14 cellular contexts compared by ENCODE assay signal in genomic region chr21:46078984-46079356, GRCh38. TPM values are rescaled to one million over a fixed set of nuclear protein-coding genes. Genes with fewer than 3 reads are reported as not detected.
DNase-seq lines count a peak whose midpoint lies in the region; ATAC-seq and TF ChIP-seq lines count a peak whose summit lies in the region.
"Had no signal": no experiment of that assay in that cellular context is flagged by ENCODE, and none has a peak within 500 bp of the region (broad histone marks: within the 10 kb centered on the region; RNA-seq: fewer than 3 reads in every experiment).

No MANE protein-coding gene starts in this region.

- no peak for ATAC-seq in activated T-cell treated with anti-CD3 and anti-CD28 coated beads, Interleukin-2, amount 50 U/mL, for 72 hours (replicated peaks in 1 of 2)
- ATAC-seq in lower lobe of right lung (no peak), HG02870 (IDR thresholded peaks at IDR 0.05; ENCODE audit: unreplicated experiment) (no peak)
- ATAC-seq: stimulated activated naive CD8-positive, alpha-beta T cell treated with anti-CD3 and anti-CD28 coated beads, Interleukin-15, Interleukin-2, amounts not matched to agents 100 U/mL and 50 U/mL, for 24 hours had no signal

- H3K9me3 Mint-ChIP-seq in activated T-cell treated with anti-CD3 and anti-CD28 coated beads, Interleukin-2, amount 50 U/mL, for 72 hours: no peaks in the 10 kb centered on the region
- H3K9me3 Mint-ChIP-seq: activated naive CD4-positive, alpha-beta T cell treated with anti-CD3 and anti-CD28 coated beads for 36 hours had no signal

- TF ChIP-seq POLR2A in uterus (IDR thresholded peaks at IDR 0.05): no peak

- H3K4me1 ChIP-seq in lower lobe of right lung (no peaks in the 10 kb centered on the region), uterus (peaks cover 0 to 8% of the 10 kb centered on the region in 2 donors)

- no peak overlapping the region for H3K27ac Mint-ChIP-seq in activated T-cell treated with anti-CD3 and anti-CD28 coated beads, Interleukin-2, amount 50 U/mL, for 72 hours
- H3K27ac Mint-ChIP-seq: activated naive CD4-positive, alpha-beta T cell treated with anti-CD3 and anti-CD28 coated beads for 36 hours; CD8-positive, alpha-beta memory T cell had no signal

- H3K4me3 ChIP-seq in brain microvascular endothelial cell (ENCODE audit: low read depth, low read length) (no peak overlapping the region), lower lobe of right lung (no peak overlapping the region), uterus (no peak overlapping the region), H7 (ENCODE audit: insufficient read depth, low read depth, low read length) (no peak overlapping the region)

- TF ChIP-seq CTCF in brain microvascular endothelial cell (IDR thresholded peaks at IDR 0.05; ENCODE audit: low read depth, low read length, missing control alignments) (no peak), lower lobe of right lung (IDR thresholded peaks at IDR 0.05) (no peak), uterus (IDR thresholded peaks at IDR 0.05) (no peak)

- DNase-seq in activated T-cell treated with anti-CD3 and anti-CD28 coated beads, Interleukin-2, amount 50 U/mL, for 1 hour: peak; percentile 10
- no peak for DNase-seq in activated T-cell treated with anti-CD3 and anti-CD28 coated beads, Interleukin-2, amount 50 U/mL, for 72 hours
- DNase-seq in brain microvascular endothelial cell: no peak
- DNase-seq in lower lobe of right lung: peak; percentile 35
- peak in 1 of 2 donors; percentile 15 for DNase-seq in uterus
- no peak for DNase-seq in amygdala (lab: John Stamatoyannopoulos, UW)
- no peak for DNase-seq in H7
- DNase-seq: activated CD4-positive, alpha-beta T cell treated with anti-CD3 and anti-CD28 coated beads, Interleukin-2, amount 50 U/mL, for 48 hours; activated naive CD4-positive, alpha-beta T cell treated with anti-CD3 and anti-CD28 coated beads for 36 hours; midbrain; occipital lobe; stimulated activated naive CD8-positive, alpha-beta T cell treated with anti-CD3 and anti-CD28 coated beads, Interleukin-15, Interleukin-2, amounts not matched to agents 100 U/mL and 50 U/mL, for 24 hours had no signal

- no peaks in the 10 kb centered on the region for H3K27me3 Mint-ChIP-seq in activated T-cell treated with anti-CD3 and anti-CD28 coated beads, Interleukin-2, amount 50 U/mL, for 72 hours (ENCODE audit: low read depth)

- no peaks in the 10 kb centered on the region for H3K36me3 Mint-ChIP-seq in activated T-cell treated with anti-CD3 and anti-CD28 coated beads, Interleukin-2, amount 50 U/mL, for 72 hours (ENCODE audit: insufficient read depth in 2 of 2)
- H3K36me3 Mint-ChIP-seq: CD8-positive, alpha-beta memory T cell had no signal

- H3K27me3 ChIP-seq in brain microvascular endothelial cell (replicated peaks) (no peaks in the 10 kb centered on the region), lower lobe of right lung (ENCODE audit: low read depth) (peaks cover 8% of the 10 kb centered on the region), uterus (no peaks in the 10 kb centered on the region), H7 (ENCODE audit: control insufficient read depth, insufficient read depth, low read length) (no peaks in the 10 kb centered on the region)

- in situ Hi-C loops in brain microvascular endothelial cell (cut with HindIII; ENCODE audit: low pct_ligation_motif_present, low sequenced_read_pairs): no loop called here

- H3K4me3 Mint-ChIP-seq in activated T-cell treated with anti-CD3 and anti-CD28 coated beads, Interleukin-2, amount 50 U/mL, for 72 hours: no peak overlapping the region
- H3K4me3 Mint-ChIP-seq: activated naive CD4-positive, alpha-beta T cell treated with anti-CD3 and anti-CD28 coated beads for 36 hours; CD8-positive, alpha-beta memory T cell had no signal

- H3K36me3 ChIP-seq in brain microvascular endothelial cell (replicated peaks) (no peaks in the 10 kb centered on the region), lower lobe of right lung (no peaks in the 10 kb centered on the region), uterus (no peaks in the 10 kb centered on the region), H7 (replicated peaks; ENCODE audit: control insufficient read depth, insufficient read depth, low read length) (no peaks in the 10 kb centered on the region)

- no peaks in the 10 kb centered on the region for H3K4me1 Mint-ChIP-seq in activated T-cell treated with anti-CD3 and anti-CD28 coated beads, Interleukin-2, amount 50 U/mL, for 72 hours (ENCODE audit: low read depth)
- H3K4me1 Mint-ChIP-seq: CD8-positive, alpha-beta memory T cell had no signal

- H3K27ac ChIP-seq in brain microvascular endothelial cell (peak overlapping the region; percentile 58), lower lobe of right lung (no peak overlapping the region), uterus (peak overlapping the region; percentile 17 to 44)

- intact Hi-C loops in lower lobe of right lung (cut with DNase I): no loop called here
- intact Hi-C loops in uterus (cut with DNase I; ENCODE audit: low total_unique reads): no loop called here

- H3K9me3 ChIP-seq in lower lobe of right lung (no peaks in the 10 kb centered on the region), uterus (no peaks in the 10 kb centered on the region)

RNA-seq across cellular contexts. Expression of gene COL6A2, which starts 18.9 kb away (rescaled TPM):
- total RNA-seq in activated T-cell treated with anti-CD3 and anti-CD28 coated beads, Interleukin-2, amount 50 U/mL, for 72 hours: 10 to 100 TPM; 10.8 to 11.3 TPM
- total RNA-seq in lower lobe of right lung: 227 TPM
- 1,000 to 10,000 TPM in 2 of 4 donors, 100 to 1,000 TPM in 2; 321 to 1,200 (median 948) TPM for total RNA-seq in uterus
- total RNA-seq in H7 (2014; rRNA removed; shearing (Covaris generic)): 127 and 143 TPM in 2 replicates

Comparison
In these comparisons a context has a peak if more than half of its experiments do, and no peak if none do; other contexts are left out.
1. DNase-seq: peak in activated T-cell treated with anti-CD3 and anti-CD28 coated beads, Interleukin-2, amount 50 U/mL, for 1 hour (single experiment) and lower lobe of right lung (single experiment); none in activated T-cell treated with anti-CD3 and anti-CD28 coated beads, Interleukin-2, amount 50 U/mL, for 72 hours (0 of 2), brain microvascular endothelial cell (single experiment), amygdala (0 of 56) and H7 (single experiment).
2. RNA of gene COL6A2, which starts 18.9 kb away (total RNA-seq): 321 to 1,200 TPM in uterus, 227 TPM in lower lobe of right lung (single experiment) and 127 to 143 TPM in H7; 10.8 to 11.3 TPM in activated T-cell treated with anti-CD3 and anti-CD28 coated beads, Interleukin-2, amount 50 U/mL, for 72 hours; every median in the first group is over 10 times any median in the second.